ENCODE assay signal across 29 cellular contexts in the genomic region with DNA sequence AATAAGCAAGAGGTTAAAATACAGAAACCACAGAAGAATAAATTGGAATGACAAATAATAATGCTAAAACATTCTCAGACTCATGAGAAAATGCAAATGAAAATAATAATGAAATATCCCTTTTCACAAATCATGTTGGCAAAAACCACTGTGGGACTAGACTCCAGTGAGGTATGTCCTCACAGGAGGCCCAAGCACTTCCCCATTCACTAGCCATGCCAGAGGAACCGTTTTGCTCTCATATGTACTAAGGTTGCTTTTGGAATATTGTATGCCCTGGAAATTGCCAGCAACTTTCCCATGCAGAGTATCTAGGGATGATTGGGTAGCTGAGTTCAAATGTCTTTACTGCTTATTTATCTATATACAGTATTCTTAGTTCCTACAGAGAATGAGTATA.
"Had no signal": no experiment of that assay in that cellular context is flagged by ENCODE, and none has a peak within 500 bp of the region (broad histone marks: within the 10 kb centered on the region; RNA-seq: fewer than 3 reads in every experiment).

No MANE protein-coding gene starts in this region.

- H3K4me3 Mint-ChIP-seq: activated CD4-positive, alpha-beta memory T cell treated with anti-CD3 and anti-CD28 coated beads, Interleukin-2, amount 10 ng/mL, durations not matched to agents 7 days and 5 days; activated CD4-positive, alpha-beta T cell treated with anti-CD3 and anti-CD28 coated beads, Interleukin-2, amount 10 ng/mL, durations not matched to agents 7 days and 5 days; activated naive CD4-positive, alpha-beta T cell treated with anti-CD3 and anti-CD28 coated beads, Interleukin-2, amount 10 ng/mL, durations not matched to agents 7 days and 5 days; activated T-cell treated with anti-CD3 and anti-CD28 coated beads, Interleukin-2, amount 50 U/mL, for 24 hours; activated T-cell treated with anti-CD3 and anti-CD28 coated beads, Interleukin-2, amount 50 U/mL, for 72 hours; central memory CD8-positive, alpha-beta T cell; dendritic cell treated with granulocyte-macrophage colony-stimulating factor and Interleukin-4, amounts not matched to agents 40 ng/mL and 50 ng/mL, for 4 days; endodermal cell; T-helper 17 cell; T-helper 2 cell treated with Interferon-gamma antibody and Interleukin-4, amounts not matched to agents 5 μg/mL and 100 μg/mL, for 36 hours; WTC11 had no signal

- H3K27ac Mint-ChIP-seq: activated CD4-positive, alpha-beta memory T cell treated with anti-CD3 and anti-CD28 coated beads, Interleukin-2, amount 10 ng/mL, durations not matched to agents 7 days and 5 days; activated CD4-positive, alpha-beta T cell treated with anti-CD3 and anti-CD28 coated beads, Interleukin-2, amount 10 ng/mL, durations not matched to agents 7 days and 5 days; activated naive CD4-positive, alpha-beta T cell treated with anti-CD3 and anti-CD28 coated beads, Interleukin-2, amount 10 ng/mL, durations not matched to agents 7 days and 5 days; activated naive CD4-positive, alpha-beta T cell treated with anti-CD3 and anti-CD28 coated beads, Interleukin-2, amount 50 U/mL, for 72 hours; activated T-cell treated with anti-CD3 and anti-CD28 coated beads, Interleukin-2, amount 50 U/mL, for 24 hours; activated T-cell treated with anti-CD3 and anti-CD28 coated beads, Interleukin-2, amount 50 U/mL, for 72 hours; dendritic cell treated with granulocyte-macrophage colony-stimulating factor and Interleukin-4, amounts not matched to agents 40 ng/mL and 50 ng/mL, for 4 days; endodermal cell; T-helper 17 cell; T-helper 2 cell treated with Interferon-gamma antibody and Interleukin-4, amounts not matched to agents 5 μg/mL and 100 μg/mL, for 36 hours; WTC11 had no signal

- H3K27me3 Mint-ChIP-seq: activated CD4-positive, alpha-beta memory T cell treated with anti-CD3 and anti-CD28 coated beads, Interleukin-2, amount 10 ng/mL, durations not matched to agents 7 days and 5 days; activated CD4-positive, alpha-beta T cell treated with anti-CD3 and anti-CD28 coated beads, Interleukin-2, amount 10 ng/mL, durations not matched to agents 7 days and 5 days; activated naive CD4-positive, alpha-beta T cell treated with anti-CD3 and anti-CD28 coated beads, Interleukin-2, amount 10 ng/mL, durations not matched to agents 7 days and 5 days; activated T-cell treated with anti-CD3 and anti-CD28 coated beads, Interleukin-2, amount 50 U/mL, for 24 hours; central memory CD8-positive, alpha-beta T cell; dendritic cell treated with granulocyte-macrophage colony-stimulating factor and Interleukin-4, amounts not matched to agents 40 ng/mL and 50 ng/mL, for 4 days; T-helper 17 cell had no signal

- DNase-seq: activated CD4-positive, alpha-beta memory T cell treated with anti-CD3 and anti-CD28 coated beads, Interleukin-2, amount 10 ng/mL, durations not matched to agents 7 days and 5 days; activated CD4-positive, alpha-beta T cell treated with anti-CD3 and anti-CD28 coated beads for 1 hour; activated CD4-positive, alpha-beta T cell treated with anti-CD3 and anti-CD28 coated beads for 4 hours; activated CD4-positive, alpha-beta T cell treated with anti-CD3 and anti-CD28 coated beads, Interleukin-2, amount 10 ng/mL, durations not matched to agents 7 days and 5 days; activated CD4-positive, alpha-beta T cell treated with anti-CD3 and anti-CD28 coated beads, Interleukin-2, amount 50 U/mL, for 4 hours; activated CD8-positive, alpha-beta memory T cell treated with anti-CD3 and anti-CD28 coated beads, Interleukin-2, amount 50 U/mL, for 48 hours; activated gamma-delta T cell; activated naive CD4-positive, alpha-beta T cell; activated naive CD4-positive, alpha-beta T cell treated with anti-CD3 and anti-CD28 coated beads, Interleukin-2, amount 10 ng/mL, durations not matched to agents 7 days and 5 days; activated T-cell treated with anti-CD3 and anti-CD28 coated beads for 4 hours; activated T-cell treated with anti-CD3 and anti-CD28 coated beads, Interleukin-2, amount 50 U/mL, for 24 hours; activated T-cell treated with anti-CD3 and anti-CD28 coated beads, Interleukin-2, amount 50 U/mL, for 72 hours; amniotic stem cell; anterior cingulate cortex; brain microvascular endothelial cell; dorsolateral prefrontal cortex; effector memory CD4-positive, alpha-beta T cell; endodermal cell; foreskin fibroblast; glutamatergic neuron; heart left ventricle; T-helper 17 cell; T1000 had no signal

- H3K36me3 Mint-ChIP-seq: activated naive CD4-positive, alpha-beta T cell treated with anti-CD3 and anti-CD28 coated beads, Interleukin-2, amount 10 ng/mL, durations not matched to agents 7 days and 5 days; activated naive CD4-positive, alpha-beta T cell treated with anti-CD3 and anti-CD28 coated beads, Interleukin-2, amount 50 U/mL, for 72 hours; WTC11 had no signal

- H3K9me3 Mint-ChIP-seq: activated CD4-positive, alpha-beta memory T cell treated with anti-CD3 and anti-CD28 coated beads, Interleukin-2, amount 10 ng/mL, durations not matched to agents 7 days and 5 days; activated CD4-positive, alpha-beta T cell treated with anti-CD3 and anti-CD28 coated beads, Interleukin-2, amount 10 ng/mL, durations not matched to agents 7 days and 5 days; activated naive CD4-positive, alpha-beta T cell treated with anti-CD3 and anti-CD28 coated beads, Interleukin-2, amount 10 ng/mL, durations not matched to agents 7 days and 5 days; activated naive CD4-positive, alpha-beta T cell treated with anti-CD3 and anti-CD28 coated beads, Interleukin-2, amount 50 U/mL, for 72 hours; activated T-cell treated with anti-CD3 and anti-CD28 coated beads, Interleukin-2, amount 50 U/mL, for 24 hours; activated T-cell treated with anti-CD3 and anti-CD28 coated beads, Interleukin-2, amount 50 U/mL, for 72 hours; central memory CD8-positive, alpha-beta T cell; endodermal cell; T-helper 2 cell treated with Interferon-gamma antibody and Interleukin-4, amounts not matched to agents 5 μg/mL and 100 μg/mL, for 36 hours; WTC11 had no signal

- ATAC-seq: activated naive CD4-positive, alpha-beta T cell treated with anti-CD3 and anti-CD28 coated beads, Interleukin-2, amount 50 U/mL, for 72 hours; activated T-cell treated with anti-CD3 and anti-CD28 coated beads, Interleukin-2, amount 50 U/mL, for 72 hours; esophagus mucosa; heart left ventricle; T-helper 17 cell; WTC11 had no signal

- H3K4me1 Mint-ChIP-seq: activated CD4-positive, alpha-beta memory T cell treated with anti-CD3 and anti-CD28 coated beads, Interleukin-2, amount 10 ng/mL, durations not matched to agents 7 days and 5 days; activated CD4-positive, alpha-beta T cell treated with anti-CD3 and anti-CD28 coated beads, Interleukin-2, amount 10 ng/mL, durations not matched to agents 7 days and 5 days; activated naive CD4-positive, alpha-beta T cell treated with anti-CD3 and anti-CD28 coated beads, Interleukin-2, amount 10 ng/mL, durations not matched to agents 7 days and 5 days; central memory CD8-positive, alpha-beta T cell; T-helper 17 cell; WTC11 had no signal
